Comparison of ENCODE assay signal across 25 cellular contexts in the genomic region with DNA sequence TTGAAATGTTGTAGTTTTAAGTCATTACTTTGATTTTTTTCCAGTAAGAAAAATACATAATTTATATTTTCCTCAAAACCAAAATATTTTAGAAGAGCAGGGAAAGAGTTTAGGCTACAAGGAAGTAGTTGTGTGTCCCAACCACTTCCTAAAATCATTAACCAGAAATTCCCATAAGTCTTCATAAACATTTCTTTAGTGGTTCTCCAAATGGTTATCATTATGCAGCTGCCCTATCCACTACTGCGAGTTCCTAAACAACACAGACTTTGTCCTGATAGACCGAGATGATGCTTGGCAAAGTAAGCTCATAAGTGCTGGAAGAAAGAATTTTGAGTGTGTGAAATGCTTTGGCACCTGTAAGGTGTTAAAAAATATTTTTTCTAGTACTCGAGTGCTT.
DNase-seq lines count a peak whose midpoint lies in the region; ATAC-seq, FAIRE-seq and TF ChIP-seq lines count a peak whose summit lies in the region.
"Had no signal": no experiment of that assay in that cellular context is flagged by ENCODE, and none has a peak within 500 bp of the region (broad histone marks: within the 10 kb centered on the region; RNA-seq: fewer than 3 reads in every experiment).

No MANE protein-coding gene starts in this region.

- POLR2A ChIA-PET in CD8-positive, alpha-beta T cell (lab: Charles Lee) = no interaction called here

- H3K4me1 ChIP-seq in CD8-positive, alpha-beta T cell (ENCODE audit: insufficient read depth, low read length) = peaks cover 27% of the 10 kb centered on the region
- peaks cover 49% of the 10 kb centered on the region for H3K4me1 ChIP-seq in parathyroid adenoma

- peak overlapping the region; percentile 15 for H3K4me3 Mint-ChIP-seq in CD8-positive, alpha-beta T cell
- no peak overlapping the region for H3K4me3 Mint-ChIP-seq in activated CD8-positive, alpha-beta memory T cell treated with anti-CD3 and anti-CD28 coated beads, Interleukin-2, amount 10 ng/mL, durations not matched to agents 7 days and 5 days
- no peak overlapping the region for H3K4me3 Mint-ChIP-seq in progenitor cell of endocrine pancreas (ENCODE audit: low read depth)

- H3K9me3 ChIP-seq in CD8-positive, alpha-beta T cell (ENCODE audit: low read length) = no peaks in the 10 kb centered on the region
- H3K9me3 ChIP-seq in parathyroid adenoma (ENCODE audit: control insufficient read depth, low read length) = peaks cover 2% of the 10 kb centered on the region
- H3K9me3 ChIP-seq: Peyer's patch, testis had no signal

- no peak for ATAC-seq in CD8-positive, alpha-beta T cell
- no peak for ATAC-seq in activated CD8-positive, alpha-beta memory T cell treated with anti-CD3 and anti-CD28 coated beads, Interleukin-2, amount 10 ng/mL, durations not matched to agents 7 days and 5 days
- ATAC-seq in HG03025 (IDR thresholded peaks at IDR 0.05; ENCODE audit: low FRiP score, unreplicated experiment) = no peak

- peak; percentile 41 for FAIRE-seq in endometrium (lab: Jason Lieb, UNC)
- FAIRE-seq: GM18507, H54 had no signal

- no peaks in the 10 kb centered on the region for H3K9me3 Mint-ChIP-seq in CD8-positive, alpha-beta T cell
- no peaks in the 10 kb centered on the region for H3K9me3 Mint-ChIP-seq in activated CD8-positive, alpha-beta memory T cell treated with anti-CD3 and anti-CD28 coated beads, Interleukin-2, amount 10 ng/mL, durations not matched to agents 7 days and 5 days (ENCODE audit: low read depth)
- H3K9me3 Mint-ChIP-seq in progenitor cell of endocrine pancreas (ENCODE audit: low read depth) = peaks cover 4% of the 10 kb centered on the region
- H3K9me3 Mint-ChIP-seq: central memory CD8-positive, alpha-beta T cell had no signal

- intact Hi-C loops in CD8-positive, alpha-beta T cell (cut with DNase I, micrococcal nuclease) = loop anchor here in 1 of 2 experiments (2.0 to 5.0 kb wide), 4 partner anchors 40 to 131 kb away; no protein-coding TSS in a partner anchor

- H3K36me3 ChIP-seq in CD8-positive, alpha-beta T cell (ENCODE audit: insufficient read depth, low read length) = no peaks in the 10 kb centered on the region
- H3K36me3 ChIP-seq in parathyroid adenoma (ENCODE audit: control insufficient read depth, insufficient read depth, low read length) = no peaks in the 10 kb centered on the region
- H3K36me3 ChIP-seq: Peyer's patch had no signal

- H3K79me2 ChIP-seq in parathyroid adenoma = no peaks in the 10 kb centered on the region

- no peak overlapping the region for H3K9ac ChIP-seq in parathyroid adenoma
- H3K9ac ChIP-seq: KMS-11 had no signal

- no peaks in the 10 kb centered on the region for H3K27me3 Mint-ChIP-seq in CD8-positive, alpha-beta T cell (ENCODE audit: low read depth)
- H3K27me3 Mint-ChIP-seq in activated CD8-positive, alpha-beta memory T cell treated with anti-CD3 and anti-CD28 coated beads, Interleukin-2, amount 10 ng/mL, durations not matched to agents 7 days and 5 days = no peaks in the 10 kb centered on the region
- H3K27me3 Mint-ChIP-seq in progenitor cell of endocrine pancreas = peaks cover 13% of the 10 kb centered on the region
- H3K27me3 Mint-ChIP-seq: activated naive CD8-positive, alpha-beta T cell treated with anti-CD3 and anti-CD28 coated beads, Interleukin-2, amount 10 ng/mL, durations not matched to agents 7 days and 5 days; central memory CD8-positive, alpha-beta T cell had no signal

- H3K36me3 Mint-ChIP-seq in CD8-positive, alpha-beta T cell = no peaks in the 10 kb centered on the region
- H3K36me3 Mint-ChIP-seq in activated CD8-positive, alpha-beta memory T cell treated with anti-CD3 and anti-CD28 coated beads, Interleukin-2, amount 10 ng/mL, durations not matched to agents 7 days and 5 days = peaks cover 15% of the 10 kb centered on the region
- no peaks in the 10 kb centered on the region for H3K36me3 Mint-ChIP-seq in progenitor cell of endocrine pancreas (ENCODE audit: insufficient read depth)

- H3K4me2 ChIP-seq in parathyroid adenoma (ENCODE audit: low read length) = no peak overlapping the region
- H3K4me2 ChIP-seq: KMS-11 had no signal

- H3K4me1 Mint-ChIP-seq in CD8-positive, alpha-beta T cell (ENCODE audit: low read depth) = peaks cover 50% of the 10 kb centered on the region
- peaks cover 35% of the 10 kb centered on the region for H3K4me1 Mint-ChIP-seq in activated CD8-positive, alpha-beta memory T cell treated with anti-CD3 and anti-CD28 coated beads, Interleukin-2, amount 10 ng/mL, durations not matched to agents 7 days and 5 days
- peaks cover 25% of the 10 kb centered on the region for H3K4me1 Mint-ChIP-seq in progenitor cell of endocrine pancreas (ENCODE audit: low read depth)

- no peak overlapping the region for H3K4me3 ChIP-seq in CD8-positive, alpha-beta T cell (ENCODE audit: low read depth, low read length)
- no peak overlapping the region for H3K4me3 ChIP-seq in parathyroid adenoma (ENCODE audit: low read depth, low read length)
- H3K4me3 ChIP-seq: Peyer's patch, testis had no signal

- H3K27ac Mint-ChIP-seq in CD8-positive, alpha-beta T cell = peak overlapping the region; percentile 22
- no peak overlapping the region for H3K27ac Mint-ChIP-seq in activated CD8-positive, alpha-beta memory T cell treated with anti-CD3 and anti-CD28 coated beads, Interleukin-2, amount 10 ng/mL, durations not matched to agents 7 days and 5 days
- no peak overlapping the region for H3K27ac Mint-ChIP-seq in progenitor cell of endocrine pancreas

- H2AFZ ChIP-seq in parathyroid adenoma = peak overlapping the region; percentile 62

- DNase-seq in CD1c-positive myeloid dendritic cell (ENCODE audit: extremely low spot score) (peak; percentile 15), progenitor cell of endocrine pancreas (ENCODE audit: low spot score, unreplicated experiment) (no peak)
- no peak for DNase-seq in CD8-positive, alpha-beta T cell
- DNase-seq in activated CD8-positive, alpha-beta memory T cell treated with anti-CD3 and anti-CD28 coated beads, Interleukin-2, amount 10 ng/mL, durations not matched to agents 7 days and 5 days = no peak
- DNase-seq: activated CD4-positive, alpha-beta T cell treated with anti-CD3 and anti-CD28 coated beads for 4 hours; activated naive CD8-positive, alpha-beta T cell treated with anti-CD3 and anti-CD28 coated beads, Interleukin-2, amount 10 ng/mL, durations not matched to agents 7 days and 5 days; activated T-cell treated with anti-CD3 and anti-CD28 coated beads, Interleukin-2, amount 50 U/mL, for 48 hours; dermis blood vessel endothelial cell; DMS53; kidney glomerular epithelial cell; MV-4-11; NCI-H146; NCI-H524 treated with DMSO at 0.1 percent for 48 hours; Peyer's patch; stimulated activated CD4-positive, alpha-beta T cell treated with anti-CD3 and anti-CD28 coated beads, Interleukin-12 subunit alpha, Interleukin-12 subunit beta, amount 100 ng/mL, for 4 hours; stimulated activated CD4-positive, alpha-beta T cell treated with anti-CD3 and anti-CD28 coated beads, Interleukin-4, amount 100 ng/mL, for 4 hours; stimulated activated naive CD4-positive, alpha-beta T cell treated with Interleukin-2 at 50 U/mL for 16 hours; testis had no signal

- no peaks in the 10 kb centered on the region for H3K27me3 ChIP-seq in CD8-positive, alpha-beta T cell (ENCODE audit: insufficient read depth, low read length)
- no peaks in the 10 kb centered on the region for H3K27me3 ChIP-seq in parathyroid adenoma (ENCODE audit: control insufficient read depth, insufficient read depth, low read length)
- H3K27me3 ChIP-seq: Peyer's patch, testis had no signal

- TF ChIP-seq CTCF in CD8-positive, alpha-beta T cell (IDR thresholded peaks at IDR 0.05) = no peak
- TF ChIP-seq CTCF in parathyroid adenoma (IDR thresholded peaks at IDR 0.05) = no peak
- TF ChIP-seq CTCF in progenitor cell of endocrine pancreas (IDR thresholded peaks at IDR 0.05; ENCODE audit: unreplicated experiment) = no peak

- H3K27ac ChIP-seq in CD8-positive, alpha-beta T cell (ENCODE audit: low read depth, low read length) = no peak overlapping the region
- peak overlapping the region; percentile 97 for H3K27ac ChIP-seq in parathyroid adenoma
- H3K27ac ChIP-seq: KMS-11, testis had no signal

- CTCF ChIA-PET in CD8-positive, alpha-beta T cell (lab: Charles Lee) = interaction anchor here (0.7 to 1.4 kb wide), 2 partner anchors 18 to 131 kb away, joined by 3 read pairs; no protein-coding TSS in a partner anchor
- CTCF ChIA-PET in activated CD8-positive, alpha-beta memory T cell treated with anti-CD3 and anti-CD28 coated beads, Interleukin-2, amount 10 ng/mL, durations not matched to agents 7 days and 5 days (lab: Charles Lee) = interaction anchor here (1.3 to 2.3 kb wide), 3 partner anchors 20 to 131 kb away, joined by 4 to 8 read pairs (median 5); no protein-coding TSS in a partner anchor
